1 cellular context compared by ENCODE assay signal in the genomic region with DNA sequence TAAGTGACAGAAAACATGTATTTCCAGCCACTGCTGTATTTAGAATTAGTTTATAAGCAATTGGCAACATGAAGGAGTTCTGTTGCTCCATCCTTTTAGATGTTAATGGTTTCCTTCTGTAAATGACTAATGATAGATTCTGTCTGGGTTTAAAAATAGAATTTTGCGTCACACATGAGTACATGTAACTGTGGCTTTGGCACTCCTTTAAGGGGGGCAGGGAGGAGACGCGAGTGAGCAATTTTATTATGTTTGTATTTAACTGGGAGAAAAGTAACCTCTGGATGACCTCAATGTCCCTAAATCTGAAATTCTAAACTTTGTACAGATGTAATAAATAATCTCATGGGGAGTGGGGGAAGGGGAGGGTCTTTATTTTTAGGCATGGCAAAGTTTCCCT.
TF ChIP-seq lines count a peak whose summit lies in the region.

No MANE protein-coding gene starts in this region.

TF ChIP-seq in K562, 482 proteins besides CTCF, POLR2A, EP300 and RAD21 (continued from another document):
- TF ChIP-seq, protein P1, sequence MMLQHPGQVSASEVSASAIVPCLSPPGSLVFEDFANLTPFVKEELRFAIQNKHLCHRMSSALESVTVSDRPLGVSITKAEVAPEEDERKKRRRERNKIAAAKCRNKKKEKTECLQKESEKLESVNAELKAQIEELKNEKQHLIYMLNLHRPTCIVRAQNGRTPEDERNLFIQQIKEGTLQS (IDR thresholded peaks at IDR 0.05), result peak; percentile 43
- TF ChIP-seq, protein P1 (CRISPR knock-in tag; conservative IDR thresholded peaks at IDR 0.05), result no peak
- no peak for TF ChIP-seq ZNF124 (CRISPR knock-in tag; IDR thresholded peaks at IDR 0.05)
- TF ChIP-seq, protein P2, sequence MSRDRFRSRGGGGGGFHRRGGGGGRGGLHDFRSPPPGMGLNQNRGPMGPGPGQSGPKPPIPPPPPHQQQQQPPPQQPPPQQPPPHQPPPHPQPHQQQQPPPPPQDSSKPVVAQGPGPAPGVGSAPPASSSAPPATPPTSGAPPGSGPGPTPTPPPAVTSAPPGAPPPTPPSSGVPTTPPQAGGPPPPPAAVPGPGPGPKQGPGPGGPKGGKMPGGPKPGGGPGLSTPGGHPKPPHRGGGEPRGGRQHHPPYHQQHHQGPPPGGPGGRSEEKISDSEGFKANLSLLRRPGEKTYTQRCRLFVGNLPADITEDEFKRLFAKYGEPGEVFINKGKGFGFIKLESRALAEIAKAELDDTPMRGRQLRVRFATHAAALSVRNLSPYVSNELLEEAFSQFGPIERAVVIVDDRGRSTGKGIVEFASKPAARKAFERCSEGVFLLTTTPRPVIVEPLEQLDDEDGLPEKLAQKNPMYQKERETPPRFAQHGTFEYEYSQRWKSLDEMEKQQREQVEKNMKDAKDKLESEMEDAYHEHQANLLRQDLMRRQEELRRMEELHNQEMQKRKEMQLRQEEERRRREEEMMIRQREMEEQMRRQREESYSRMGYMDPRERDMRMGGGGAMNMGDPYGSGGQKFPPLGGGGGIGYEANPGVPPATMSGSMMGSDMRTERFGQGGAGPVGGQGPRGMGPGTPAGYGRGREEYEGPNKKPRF (IDR thresholded peaks at IDR 0.05; ENCODE audit: low read depth, low read length), result no peak
- TF ChIP-seq NFYB (IDR thresholded peaks at IDR 0.05; ENCODE audit: extremely low read depth, insufficient read length), result no peak
- TF ChIP-seq, protein P3, sequence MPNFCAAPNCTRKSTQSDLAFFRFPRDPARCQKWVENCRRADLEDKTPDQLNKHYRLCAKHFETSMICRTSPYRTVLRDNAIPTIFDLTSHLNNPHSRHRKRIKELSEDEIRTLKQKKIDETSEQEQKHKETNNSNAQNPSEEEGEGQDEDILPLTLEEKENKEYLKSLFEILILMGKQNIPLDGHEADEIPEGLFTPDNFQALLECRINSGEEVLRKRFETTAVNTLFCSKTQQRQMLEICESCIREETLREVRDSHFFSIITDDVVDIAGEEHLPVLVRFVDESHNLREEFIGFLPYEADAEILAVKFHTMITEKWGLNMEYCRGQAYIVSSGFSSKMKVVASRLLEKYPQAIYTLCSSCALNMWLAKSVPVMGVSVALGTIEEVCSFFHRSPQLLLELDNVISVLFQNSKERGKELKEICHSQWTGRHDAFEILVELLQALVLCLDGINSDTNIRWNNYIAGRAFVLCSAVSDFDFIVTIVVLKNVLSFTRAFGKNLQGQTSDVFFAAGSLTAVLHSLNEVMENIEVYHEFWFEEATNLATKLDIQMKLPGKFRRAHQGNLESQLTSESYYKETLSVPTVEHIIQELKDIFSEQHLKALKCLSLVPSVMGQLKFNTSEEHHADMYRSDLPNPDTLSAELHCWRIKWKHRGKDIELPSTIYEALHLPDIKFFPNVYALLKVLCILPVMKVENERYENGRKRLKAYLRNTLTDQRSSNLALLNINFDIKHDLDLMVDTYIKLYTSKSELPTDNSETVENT (CRISPR knock-in tag; IDR thresholded peaks at IDR 0.05), result no peak
- no peak for TF ChIP-seq SMARCC2 (IDR thresholded peaks at IDR 0.05; ENCODE audit: low read depth)
- no peak for TF ChIP-seq ZNF79 (CRISPR knock-in tag; IDR thresholded peaks at IDR 0.05; ENCODE audit: low read depth)
- TF ChIP-seq ARID2 (IDR thresholded peaks at IDR 0.05), result no peak
- TF ChIP-seq, protein P4, sequence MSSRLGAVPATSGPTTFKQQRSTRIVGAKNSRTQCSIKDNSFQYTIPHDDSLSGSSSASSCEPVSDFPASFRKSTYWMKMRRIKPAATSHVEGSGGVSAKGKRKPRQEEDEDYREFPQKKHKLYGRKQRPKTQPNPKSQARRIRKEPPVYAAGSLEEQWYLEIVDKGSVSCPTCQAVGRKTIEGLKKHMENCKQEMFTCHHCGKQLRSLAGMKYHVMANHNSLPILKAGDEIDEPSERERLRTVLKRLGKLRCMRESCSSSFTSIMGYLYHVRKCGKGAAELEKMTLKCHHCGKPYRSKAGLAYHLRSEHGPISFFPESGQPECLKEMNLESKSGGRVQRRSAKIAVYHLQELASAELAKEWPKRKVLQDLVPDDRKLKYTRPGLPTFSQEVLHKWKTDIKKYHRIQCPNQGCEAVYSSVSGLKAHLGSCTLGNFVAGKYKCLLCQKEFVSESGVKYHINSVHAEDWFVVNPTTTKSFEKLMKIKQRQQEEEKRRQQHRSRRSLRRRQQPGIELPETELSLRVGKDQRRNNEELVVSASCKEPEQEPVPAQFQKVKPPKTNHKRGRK (tag; IDR thresholded peaks at IDR 0.05), result no peak
- TF ChIP-seq ZFP30 (CRISPR knock-in tag; IDR thresholded peaks at IDR 0.05; ENCODE audit: borderline replicate concordance), result no peak
TF ChIP-seq in K562: peak in this region for 7.
